Comparison of ENCODE assay signal across 10 cellular contexts in genomic region chr5:149837680-149838269, GRCh38.
DNase-seq lines count a peak whose midpoint lies in the region; ATAC-seq and TF ChIP-seq lines count a peak whose summit lies in the region.
"Had no signal": no experiment of that assay in that cellular context is flagged by ENCODE, and none has a peak within 500 bp of the region (broad histone marks: within the 10 kb centered on the region; RNA-seq: fewer than 3 reads in every experiment).

No MANE protein-coding gene starts in this region.

- no peaks in the 10 kb centered on the region for H3K9me3 ChIP-seq in parathyroid adenoma (ENCODE audit: control insufficient read depth, low read length)
- H3K9me3 ChIP-seq: neutrophil had no signal

- no peaks in the 10 kb centered on the region for H3K27me3 ChIP-seq in parathyroid adenoma (ENCODE audit: control insufficient read depth, insufficient read depth, low read length)
- H3K27me3 ChIP-seq: neutrophil had no signal

- H3K36me3 ChIP-seq in parathyroid adenoma (ENCODE audit: control insufficient read depth, insufficient read depth, low read length) = no peaks in the 10 kb centered on the region
- H3K36me3 ChIP-seq: neutrophil had no signal

- no peak overlapping the region for H3K9ac ChIP-seq in parathyroid adenoma

- H3K4me1 ChIP-seq in parathyroid adenoma = no peaks in the 10 kb centered on the region

- peaks cover 4% of the 10 kb centered on the region for H3K79me2 ChIP-seq in parathyroid adenoma

- H3K4me2 ChIP-seq in parathyroid adenoma (ENCODE audit: low read length) = no peak overlapping the region

- H3K27ac ChIP-seq in parathyroid adenoma = no peak overlapping the region
- H3K27ac ChIP-seq: neutrophil, SK-N-MC had no signal

- H2AFZ ChIP-seq in parathyroid adenoma = no peak overlapping the region

- H3K4me3 ChIP-seq in fibroblast of the aortic adventitia (ENCODE audit: low read depth, low read length) (no peak overlapping the region), parathyroid adenoma (ENCODE audit: low read depth, low read length) (no peak overlapping the region)
- H3K4me3 ChIP-seq: SK-N-MC had no signal

- ATAC-seq in SK-N-SH treated with all-trans-retinoic acid at 6 μM for 48 hours = peak; percentile 95
- ATAC-seq in GM18870 (IDR thresholded peaks at IDR 0.05; ENCODE audit: unreplicated experiment) = no peak

- DNase-seq in DMS53 treated with DMSO at 0.1 percent for 48 hours (lab: John Stamatoyannopoulos, UW; ENCODE audit: unreplicated experiment) = peak; percentile 33
- peak; percentile 85 for DNase-seq in HuH-7.5 (ENCODE audit: low spot score)
- peak; percentile 65 for DNase-seq in fibroblast of the aortic adventitia (ENCODE audit: low read depth)
- no peak for DNase-seq in KG1 (lab: John Stamatoyannopoulos, UW)
- DNase-seq in stimulated activated CD4-positive, alpha-beta T cell treated with anti-CD3 and anti-CD28 coated beads, Interleukin-2, amount 100 ng/mL, for 48 hours = no peak

- TF ChIP-seq CTCF in fibroblast of the aortic adventitia (IDR thresholded peaks at IDR 0.05; ENCODE audit: insufficient read depth, low read length) (peak; percentile 91), parathyroid adenoma (IDR thresholded peaks at IDR 0.05) (peak; percentile 75)

TF ChIP-seq in SK-N-SH treated with all-trans-retinoic acid at 6 μM for 48 hours, 23 proteins besides CTCF, POLR2A, EP300 and RAD21:
- no peak for TF ChIP-seq ISL1 (CRISPR knock-in tag; IDR thresholded peaks at IDR 0.05)
- no peak for TF ChIP-seq POU6F1 (CRISPR knock-in tag; IDR thresholded peaks at IDR 0.05; ENCODE audit: borderline replicate concordance, low read depth)
- TF ChIP-seq GLIS3 (CRISPR knock-in tag; IDR thresholded peaks at IDR 0.05) = no peak
- TF ChIP-seq ARNTL (CRISPR knock-in tag; IDR thresholded peaks at IDR 0.05; ENCODE audit: borderline replicate concordance, low read depth) = no peak
- no peak for TF ChIP-seq ZNF70 (CRISPR knock-in tag; IDR thresholded peaks at IDR 0.05)
- TF ChIP-seq TOX (CRISPR knock-in tag; IDR thresholded peaks at IDR 0.05; ENCODE audit: borderline replicate concordance) = no peak
- TF ChIP-seq ZFP30 (CRISPR knock-in tag; IDR thresholded peaks at IDR 0.05) = no peak
- no peak for TF ChIP-seq BACH2 (CRISPR knock-in tag; IDR thresholded peaks at IDR 0.05; ENCODE audit: borderline replicate concordance)
- no peak for TF ChIP-seq RARB (CRISPR knock-in tag; IDR thresholded peaks at IDR 0.05)
- TF ChIP-seq CSDC2 (CRISPR knock-in tag; IDR thresholded peaks at IDR 0.05) = no peak
- TF ChIP-seq ZNF565 (CRISPR knock-in tag; conservative IDR thresholded peaks at IDR 0.05; ENCODE audit: low read depth) = no peak
- no peak for TF ChIP-seq OSR1 (CRISPR knock-in tag; IDR thresholded peaks at IDR 0.05)
- no peak for TF ChIP-seq CREB5 (CRISPR knock-in tag; IDR thresholded peaks at IDR 0.05; ENCODE audit: low read depth)

Comparison
In these comparisons a context has a peak if more than half of its experiments do, and no peak if none do; other contexts are left out.
1. DNase-seq: peak in DMS53 treated with DMSO at 0.1 percent for 48 hours (single experiment), HuH-7.5 (single experiment) and fibroblast of the aortic adventitia (single experiment); none in KG1 (single experiment) and stimulated activated CD4-positive, alpha-beta T cell treated with anti-CD3 and anti-CD28 coated beads, Interleukin-2, amount 100 ng/mL, for 48 hours (0 of 2).